In the genomic region with DNA sequence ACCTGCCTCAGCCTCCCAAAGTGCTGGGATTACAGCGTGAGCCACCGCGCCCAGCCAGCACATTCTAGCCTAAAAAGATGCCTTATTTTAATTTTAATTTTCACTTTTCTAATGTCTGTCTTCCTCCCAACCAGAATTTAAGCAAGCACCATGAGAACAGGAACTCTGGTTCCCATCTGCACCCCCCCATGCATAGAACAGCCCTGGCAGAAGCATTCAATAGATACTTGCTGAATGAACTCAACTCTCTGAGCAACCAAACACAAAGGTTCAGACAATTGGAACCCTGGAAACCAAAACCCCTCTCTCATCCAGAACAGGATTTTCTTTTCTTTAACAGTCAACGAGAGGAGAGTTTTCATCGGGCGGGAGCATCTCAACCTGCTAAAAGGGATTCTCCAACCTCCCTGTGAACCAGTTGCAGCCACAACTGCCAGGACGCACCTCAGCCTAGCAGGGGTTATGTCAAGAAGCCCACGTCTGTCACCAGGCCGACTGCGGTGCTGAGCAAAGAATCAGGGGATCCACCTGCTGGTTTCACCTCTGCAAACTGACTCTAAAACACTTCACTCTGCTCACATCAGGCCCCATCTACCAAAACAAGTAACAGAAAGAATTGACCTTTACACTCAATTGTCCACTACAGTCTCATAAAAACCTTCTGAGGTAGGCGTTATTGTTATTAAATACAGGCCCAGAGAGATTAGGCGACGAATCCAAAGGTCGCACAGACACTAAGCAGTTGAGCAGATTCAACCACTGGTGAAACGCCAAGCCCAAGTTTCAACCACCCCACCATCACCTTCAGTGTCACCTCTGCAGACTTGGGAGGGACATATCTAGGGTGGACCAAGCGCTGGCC, we compare ENCODE assay signal across 9 cellular contexts. TPM values are rescaled to one million over a fixed set of nuclear protein-coding genes. Genes with fewer than 3 reads are reported as not detected.
DNase-seq lines count a peak whose midpoint lies in the region; ATAC-seq, FAIRE-seq and TF ChIP-seq lines count a peak whose summit lies in the region.
"Had no signal": no experiment of that assay in that cellular context is flagged by ENCODE, and none has a peak within 500 bp of the region (broad histone marks: within the 10 kb centered on the region; RNA-seq: fewer than 3 reads in every experiment).

No MANE protein-coding gene starts in this region.

- no peak for FAIRE-seq in endothelial cell of umbilical vein (lab: Jason Lieb, UNC)

- no peak for TF ChIP-seq CTCF in GM10248 (IDR thresholded peaks at IDR 0.05; ENCODE audit: control extremely low read depth, extremely low read depth, low read depth, missing control alignments)
- TF ChIP-seq CTCF in endothelial cell of umbilical vein (IDR thresholded peaks at IDR 0.05; ENCODE audit: extremely low read depth in 1 of 2, insufficient read depth in 1 of 2, low read depth in 1 of 2, low read length in 2 of 2), result no peak
- no peak for TF ChIP-seq CTCF in progenitor cell of endocrine pancreas (IDR thresholded peaks at IDR 0.05; ENCODE audit: unreplicated experiment)

- H3K9me3 Mint-ChIP-seq in progenitor cell of endocrine pancreas (ENCODE audit: low read depth), result no peaks in the 10 kb centered on the region

- intact Hi-C loops in endothelial cell of umbilical vein (cut with micrococcal nuclease), result no loop called here

- TF ChIP-seq POLR2A in endothelial cell of umbilical vein (IDR thresholded peaks at IDR 0.05; ENCODE audit: low read depth, low read length), result no peak

- peak; percentile 58 for DNase-seq in GM10248 (ENCODE audit: extremely low spot score)
- DNase-seq in NT2/D1 (ENCODE audit: low read depth, low spot score), result no peak
- DNase-seq in endothelial cell of umbilical vein (ENCODE audit: low read depth, low spot score), result no peak
- no peak for DNase-seq in progenitor cell of endocrine pancreas (ENCODE audit: low spot score, unreplicated experiment)
- DNase-seq in GM03348 (ENCODE audit: low spot score), result no peak
- no peak for DNase-seq in inferior parietal cortex (ENCODE audit: extremely low spot score)
- DNase-seq in NCI-H446 (lab: John Stamatoyannopoulos, UW), result no peak
- DNase-seq: NCI-H1048 had no signal

- H3K4me1 ChIP-seq in NT2/D1 (ENCODE audit: insufficient read depth, insufficient read length) (peaks cover 6% of the 10 kb centered on the region), endothelial cell of umbilical vein (ENCODE audit: control insufficient read depth, extremely low read depth, insufficient read depth, low read length) (peaks cover 22% of the 10 kb centered on the region)

- H3K9ac ChIP-seq in NT2/D1 (ENCODE audit: insufficient read length, low read depth) (peak overlapping the region; percentile 52), endothelial cell of umbilical vein (replicated peaks; ENCODE audit: extremely low read depth, insufficient read depth, low read length) (peak overlapping the region; percentile 34)

- H3K9me1 ChIP-seq in endothelial cell of umbilical vein (replicated peaks; ENCODE audit: control insufficient read depth, extremely low read depth, insufficient read depth, low read length), result no peaks in the 10 kb centered on the region

- no peaks in the 10 kb centered on the region for H3K27me3 ChIP-seq in NT2/D1 (ENCODE audit: insufficient read depth, insufficient read length)
- H3K27me3 ChIP-seq in endothelial cell of umbilical vein (ENCODE audit: control insufficient read depth in 2 of 2, insufficient read depth in 2 of 2, low read length in 2 of 2), result no peaks in the 10 kb centered on the region

- no peak overlapping the region for H3K27ac Mint-ChIP-seq in progenitor cell of endocrine pancreas

- no peak overlapping the region for H3K27ac ChIP-seq in endothelial cell of umbilical vein (ENCODE audit: insufficient read depth, low read depth, low read length)

- peaks cover 14% of the 10 kb centered on the region for H3K4me1 Mint-ChIP-seq in progenitor cell of endocrine pancreas (ENCODE audit: low read depth)

- dilution Hi-C loops in endothelial cell of umbilical vein (cut with MboI; ENCODE audit: extremely low pct_ligation_motif_present, low sequenced_read_pairs), result no loop called here

- no peaks in the 10 kb centered on the region for H3K27me3 Mint-ChIP-seq in progenitor cell of endocrine pancreas

- peaks cover 45% of the 10 kb centered on the region for H3K36me3 ChIP-seq in NT2/D1 (ENCODE audit: insufficient read depth, insufficient read length, low read length)
- peaks cover 0 to 18% of the 10 kb centered on the region in 2 experiments for H3K36me3 ChIP-seq in endothelial cell of umbilical vein (ENCODE audit: control insufficient read depth in 2 of 2, extremely low read depth in 1 of 2, insufficient read depth in 2 of 2, low read length in 2 of 2)

- no peak for ATAC-seq in HG03108 (IDR thresholded peaks at IDR 0.05; ENCODE audit: unreplicated experiment)

- TSS peak; percentile 17 for BruUV-seq in endothelial cell of umbilical vein (replicated peaks; lab: Mats Ljungman, UMichigan)

- peak overlapping the region; percentile 45 for H3K4me3 ChIP-seq in NT2/D1 (ENCODE audit: insufficient read length, low read depth)
- peak overlapping the region; percentile 31 to 66 (median 56) for H3K4me3 ChIP-seq in endothelial cell of umbilical vein (replicated peaks in 1 of 3; ENCODE audit: insufficient read depth in 1 of 3, low read depth in 1 of 3, low read length in 3 of 3)

- CTCF ChIA-PET in GM10248 (lab: Yijun Ruan, JAX), result interaction anchor here (0.9 to 1.5 kb wide), 2 partner anchors 9 to 13 kb away, joined by 3 to 4 read pairs; no protein-coding TSS in a partner anchor
- CTCF ChIA-PET in endothelial cell of umbilical vein (lab: Charles Lee), result no interaction called here

- POLR2A ChIA-PET in GM10248 (lab: Yijun Ruan, JAX), result interaction anchor here (2.3 kb wide), 1 partner anchor 16 kb away, joined by 53 read pairs; no protein-coding TSS in a partner anchor
- POLR2A ChIA-PET in endothelial cell of umbilical vein (lab: Charles Lee), result interaction anchor here (0.7 to 2.2 kb wide), 3 partner anchors 15 to 16 kb away, joined by 3 to 45 read pairs (median 4); no protein-coding TSS in a partner anchor

- no peak overlapping the region for H2AFZ ChIP-seq in endothelial cell of umbilical vein (ENCODE audit: low read depth, low read length)

- no peaks in the 10 kb centered on the region for H4K20me1 ChIP-seq in endothelial cell of umbilical vein (replicated peaks; ENCODE audit: control insufficient read depth, extremely low read depth, insufficient read depth, low read length)

- H3K9me3 ChIP-seq in NT2/D1 (ENCODE audit: insufficient read depth, low read length) (no peaks in the 10 kb centered on the region), endothelial cell of umbilical vein (replicated peaks; ENCODE audit: control insufficient read depth, insufficient read depth, low read length) (no peaks in the 10 kb centered on the region)

- H3K36me3 Mint-ChIP-seq in progenitor cell of endocrine pancreas (ENCODE audit: insufficient read depth), result peaks cover 8% of the 10 kb centered on the region

- H3K4me2 ChIP-seq in endothelial cell of umbilical vein (ENCODE audit: insufficient read depth, low read length), result peak overlapping the region; percentile 92

- peak overlapping the region; percentile 81 for H3K4me3 Mint-ChIP-seq in progenitor cell of endocrine pancreas (ENCODE audit: low read depth)

- H3K79me2 ChIP-seq in endothelial cell of umbilical vein (ENCODE audit: control insufficient read depth, insufficient read depth, low read length), result peaks cover 31% of the 10 kb centered on the region

TF ChIP-seq in endothelial cell of umbilical vein, 7 proteins besides CTCF, POLR2A, EP300 and RAD21:
- TF ChIP-seq EZH2 (IDR thresholded peaks at IDR 0.05; ENCODE audit: borderline replicate concordance, low read depth, low read length, severe bottlenecking) (no peak), MYC (IDR thresholded peaks at IDR 0.05; ENCODE audit: low read depth, low read length) (no peak), GATA2 (IDR thresholded peaks at IDR 0.05; ENCODE audit: insufficient read depth, insufficient read length, low read depth, low read length) (no peak), POLR2AphosphoS5 (IDR thresholded peaks at IDR 0.05; ENCODE audit: insufficient read depth, low read depth, low read length) (no peak), FOS (IDR thresholded peaks at IDR 0.05; ENCODE audit: borderline replicate concordance, insufficient read depth, low read length) (no peak)

RNA-seq across cellular contexts. Expression of gene KIAA2013, which starts 1.7 kb away (rescaled TPM):
- total RNA-seq in endothelial cell of umbilical vein (52.9 and 56.1 TPM in 2 replicates), progenitor cell of endocrine pancreas (36.6 and 37.5 TPM in 2 replicates)
- 137 and 194 TPM in 2 replicates for polyA plus RNA-seq in endothelial cell of umbilical vein
- polyA plus RNA-seq in endothelial cell of umbilical vein (2011; cell fraction: cytosol; rRNA removed), result 72.1 and 89.3 TPM in 2 replicates
- polyA plus RNA-seq in endothelial cell of umbilical vein (2011; cell fraction: nucleus; rRNA removed), result 34.1 and 34.7 TPM in 2 replicates
- 36.3 and 36.6 TPM in 2 replicates for polyA plus RNA-seq in endothelial cell of umbilical vein (2012)
- 46.3 and 55.5 TPM in 2 replicates for polyA minus RNA-seq in endothelial cell of umbilical vein
- polyA minus RNA-seq in endothelial cell of umbilical vein (2011; cell fraction: cytosol; rRNA and poly(A)+ RNA removed), result 48.6 TPM
- polyA minus RNA-seq in endothelial cell of umbilical vein (2011; cell fraction: nucleus; rRNA and poly(A)+ RNA removed), result 13.8 and 15.0 TPM in 2 replicates

RNA-seq across cellular contexts. Expression of gene PLOD1, which starts 10.0 kb away (rescaled TPM):
- total RNA-seq in endothelial cell of umbilical vein, result 245 and 260 TPM in 2 replicates
- 412 and 424 TPM in 2 replicates for polyA plus RNA-seq in endothelial cell of umbilical vein
- 307 and 311 TPM in 2 replicates for polyA plus RNA-seq in endothelial cell of umbilical vein (2011; cell fraction: cytosol; rRNA removed)
- polyA plus RNA-seq in endothelial cell of umbilical vein (2011; cell fraction: nucleus; rRNA removed), result 187 and 218 TPM in 2 replicates
- 236 and 278 TPM in 2 replicates for polyA plus RNA-seq in endothelial cell of umbilical vein (2012)
- 286 and 316 TPM in 2 replicates for polyA minus RNA-seq in endothelial cell of umbilical vein
- 45.9 TPM for polyA minus RNA-seq in endothelial cell of umbilical vein (2011; cell fraction: cytosol; rRNA and poly(A)+ RNA removed)
- polyA minus RNA-seq in endothelial cell of umbilical vein (2011; cell fraction: nucleus; rRNA and poly(A)+ RNA removed), result 81.1 and 81.9 TPM in 2 replicates
- 76.1 and 80.7 TPM in 2 replicates for total RNA-seq in progenitor cell of endocrine pancreas

RNA-seq across cellular contexts. Expression of gene MFN2, which starts 55.7 kb away (rescaled TPM):
- 66.6 and 82.4 TPM in 2 replicates for total RNA-seq in endothelial cell of umbilical vein
- polyA plus RNA-seq in endothelial cell of umbilical vein, result 41.8 and 51.4 TPM in 2 replicates
- polyA plus RNA-seq in endothelial cell of umbilical vein (2011; cell fraction: cytosol; rRNA removed), result 45.7 and 52.7 TPM in 2 replicates
- 72.2 and 73.2 TPM in 2 replicates for polyA plus RNA-seq in endothelial cell of umbilical vein (2011; cell fraction: nucleus; rRNA removed)
- polyA plus RNA-seq in endothelial cell of umbilical vein (2012), result 76.5 and 104 TPM in 2 replicates
- polyA minus RNA-seq in endothelial cell of umbilical vein, result 76.2 and 76.4 TPM in 2 replicates
- 34.5 TPM for polyA minus RNA-seq in endothelial cell of umbilical vein (2011; cell fraction: cytosol; rRNA and poly(A)+ RNA removed)
- 21.9 and 22.5 TPM in 2 replicates for polyA minus RNA-seq in endothelial cell of umbilical vein (2011; cell fraction: nucleus; rRNA and poly(A)+ RNA removed)
- 50.6 and 55.8 TPM in 2 replicates for total RNA-seq in progenitor cell of endocrine pancreas
